8 cellular contexts compared by ENCODE assay signal in genomic region chr3:10223676-10224639, GRCh38. TPM values are rescaled to one million over a fixed set of nuclear protein-coding genes. Genes with fewer than 3 reads are reported as not detected.
DNase-seq lines count a peak whose midpoint lies in the region; ATAC-seq and TF ChIP-seq lines count a peak whose summit lies in the region.

No MANE protein-coding gene starts in this region.

- peak overlapping the region; percentile 88 for H3K27ac ChIP-seq in OCI-LY1 (ENCODE audit: low read depth, low read length, poor library complexity, severe bottlenecking)
- peak overlapping the region; percentile 23 to 38 for H3K27ac ChIP-seq in ascending aorta
- H3K27ac ChIP-seq in SJCRH30, result no peak overlapping the region

- H2AFZ ChIP-seq in OCI-LY1 (ENCODE audit: low read length), result no peak overlapping the region

- peak; percentile 67 for ATAC-seq in GM18858 (IDR thresholded peaks at IDR 0.05; ENCODE audit: unreplicated experiment)
- ATAC-seq in HG02610 (IDR thresholded peaks at IDR 0.05; ENCODE audit: unreplicated experiment), result peak; percentile 43
- ATAC-seq in HG02970 (IDR thresholded peaks at IDR 0.05; ENCODE audit: low FRiP score, unreplicated experiment), result no peak

- H3K4me3 ChIP-seq in OCI-LY1 (ENCODE audit: low read depth, low read length, poor library complexity, severe bottlenecking) (no peak overlapping the region), ascending aorta (no peak overlapping the region), SJCRH30 (no peak overlapping the region)

- no peak for TF ChIP-seq CTCF in OCI-LY1 (IDR thresholded peaks at IDR 0.05; ENCODE audit: low read length)
- no peak for TF ChIP-seq CTCF in ascending aorta (IDR thresholded peaks at IDR 0.05)

- peaks cover 5% of the 10 kb centered on the region; the same call in 1 of the 2 replicates for H3F3A ChIP-seq in OCI-LY1 (ENCODE audit: insufficient read depth, low read length)

- H4K20me1 ChIP-seq in OCI-LY1 (ENCODE audit: insufficient read depth, low read length), result no peaks in the 10 kb centered on the region

- H3K9ac ChIP-seq in OCI-LY1 (ENCODE audit: low read length), result no peak overlapping the region; the same call in 1 of the 2 replicates

- H3K79me2 ChIP-seq in OCI-LY1 (ENCODE audit: insufficient read depth, low read length), result no peaks in the 10 kb centered on the region

- H3K36me3 ChIP-seq in OCI-LY1 (ENCODE audit: insufficient read depth, low read length) (peaks cover 49% of the 10 kb centered on the region), ascending aorta (peaks cover 9 to 33% of the 10 kb centered on the region in 2 donors), SJCRH30 (no peaks in the 10 kb centered on the region)

- H3K27me3 ChIP-seq in OCI-LY1 (ENCODE audit: insufficient read depth, low read length) (no peaks in the 10 kb centered on the region), ascending aorta (no peaks in the 10 kb centered on the region), SJCRH30 (no peaks in the 10 kb centered on the region)

- peaks cover 57% of the 10 kb centered on the region for H3K4me1 ChIP-seq in OCI-LY1 (ENCODE audit: insufficient read depth, low read length, severe bottlenecking)
- H3K4me1 ChIP-seq in ascending aorta, result no peaks in the 10 kb centered on the region
- H3K4me1 ChIP-seq in SJCRH30, result peaks cover 5% of the 10 kb centered on the region

- no peak overlapping the region; the same call in 1 of the 2 replicates for H3K4me2 ChIP-seq in OCI-LY1 (ENCODE audit: low read length)

- no peaks in the 10 kb centered on the region for H3K9me3 ChIP-seq in OCI-LY1 (ENCODE audit: low read length)
- H3K9me3 ChIP-seq in ascending aorta, result no peaks in the 10 kb centered on the region
- H3K9me3 ChIP-seq in SJCRH30 (replicated peaks), result no peaks in the 10 kb centered on the region

- intact Hi-C loops in ascending aorta (cut with DNase I), result loop anchor here (1.0 to 10.0 kb wide), 3 partner anchors 19 to 379 kb away; partner anchors contain the start of genes RPUSD3 and VHL

- no peak for DNase-seq in ascending aorta (ENCODE audit: low spot score in 2 of 2)
- no peak for DNase-seq in hippocampal formation (lab: John Stamatoyannopoulos, UW)
- DNase-seq in SJCRH30, result no peak
- DNase-seq in NCI-H2029 (lab: John Stamatoyannopoulos, UW), result no peak

- no peaks in the 10 kb centered on the region for H3K9me2 ChIP-seq in OCI-LY1 (ENCODE audit: low read depth, low read length)

RNA-seq across cellular contexts. Expression of gene TATDN2, which starts 24.3 kb away (rescaled TPM):
- 29.1 TPM for total RNA-seq in ascending aorta
- total RNA-seq in SJCRH30 (2014; rRNA removed; shearing (Covaris generic)), result 19.4 and 22.6 TPM in 2 replicates

RNA-seq across cellular contexts. Expression of gene IRAK2, which starts 59.2 kb away (rescaled TPM):
- 1.3 TPM for total RNA-seq in ascending aorta
- total RNA-seq in SJCRH30 (2014; rRNA removed; shearing (Covaris generic)), result 8.1 TPM in 2 replicates
